2 cellular contexts compared by ENCODE assay signal in genomic region chr10:3776796-3777571, GRCh38.
TF ChIP-seq lines count a peak whose summit lies in the region.

No MANE protein-coding gene starts in this region.

TF ChIP-seq in SK-N-SH, 30 proteins besides CTCF, POLR2A, EP300 and RAD21:
- no peak for TF ChIP-seq USF2 (IDR thresholded peaks at IDR 0.05; ENCODE audit: borderline replicate concordance, low read depth, low read length)
- TF ChIP-seq GATA2 (CRISPR knock-in tag; IDR thresholded peaks at IDR 0.05), result no peak
- 0 out of 2 replicates have a peak, but pooled peaks have one; percentile 8 for TF ChIP-seq RXRA (IDR thresholded peaks at IDR 0.05; ENCODE audit: borderline replicate concordance, low read depth)
- TF ChIP-seq PBX3 (IDR thresholded peaks at IDR 0.05), result peak; percentile 37
- peak; percentile 40; the same call in 1 of the 2 replicates for TF ChIP-seq MAX (IDR thresholded peaks at IDR 0.05; ENCODE audit: low read depth)
- no peak for TF ChIP-seq RCOR1 (IDR thresholded peaks at IDR 0.05; ENCODE audit: low read length)
- no peak for TF ChIP-seq SIN3A (IDR thresholded peaks at IDR 0.05; ENCODE audit: borderline replicate concordance, low read depth, low read length)
- TF ChIP-seq MEF2A (IDR thresholded peaks at IDR 0.05; ENCODE audit: borderline replicate concordance, low read depth), result no peak
- peak; percentile 42 for TF ChIP-seq TCF12 (IDR thresholded peaks at IDR 0.05)
- TF ChIP-seq FOSL2 (IDR thresholded peaks at IDR 0.05; ENCODE audit: borderline replicate concordance, low read depth), result 0 out of 2 replicates have a peak, but pooled peaks have one; percentile 10

TF ChIP-seq in HepG2, 621 proteins besides CTCF, POLR2A, EP300 and RAD21 (continues in another document):
- TF ChIP-seq ZNF770 (CRISPR knock-in tag; IDR thresholded peaks at IDR 0.05) (no peak), RBFOX2 (IDR thresholded peaks at IDR 0.05; ENCODE audit: low read depth, low read length) (peak; percentile 71), ZNF782 (CRISPR knock-in tag; IDR thresholded peaks at IDR 0.05; ENCODE audit: borderline replicate concordance) (no peak), FOSL2 (CRISPR knock-in tag; IDR thresholded peaks at IDR 0.05) (0 out of 2 replicates have a peak, but pooled peaks have one; percentile 55), SMC3 (IDR thresholded peaks at IDR 0.05; ENCODE audit: low read length) (0 out of 2 replicates have a peak, but pooled peaks have one; percentile 3), RARA (CRISPR knock-in tag; IDR thresholded peaks at IDR 0.05) (peak; percentile 30; the same call in 1 of the 2 replicates), TFAP4 (IDR thresholded peaks at IDR 0.05; ENCODE audit: borderline replicate concordance, low read depth) (peak; percentile 72; the same call in 1 of the 2 replicates), SOX13 (IDR thresholded peaks at IDR 0.05) (no peak), SOX13 (CRISPR knock-in tag; conservative IDR thresholded peaks at IDR 0.05 in 1 of 2, IDR thresholded peaks at IDR 0.05 in 1 of 2) (0 out of 4 replicates have a peak, but pooled peaks of 1 of the 2 experiments have one; percentile 17), REPIN1 (CRISPR knock-in tag; IDR thresholded peaks at IDR 0.05; ENCODE audit: borderline replicate concordance, low read depth) (no peak), TAF15 (IDR thresholded peaks at IDR 0.05; ENCODE audit: low read depth, low read length, poor library complexity, severe bottlenecking) (no peak), ZNF34 (CRISPR knock-in tag; IDR thresholded peaks at IDR 0.05; ENCODE audit: borderline replicate concordance) (no peak), TRAFD1 (CRISPR knock-in tag; IDR thresholded peaks at IDR 0.05; ENCODE audit: borderline replicate concordance) (no peak), NCOR1 (IDR thresholded peaks at IDR 0.05; ENCODE audit: borderline replicate concordance, low read length) (no peak), ZNF530 (CRISPR knock-in tag; IDR thresholded peaks at IDR 0.05; ENCODE audit: low read depth) (no peak), ZZZ3 (CRISPR knock-in tag; IDR thresholded peaks at IDR 0.05; ENCODE audit: borderline replicate concordance) (no peak), HHEX (CRISPR knock-in tag; IDR thresholded peaks at IDR 0.05) (no peak), ZHX1 (CRISPR knock-in tag; IDR thresholded peaks at IDR 0.05; ENCODE audit: low read depth) (no peak), NKX3-1 (CRISPR knock-in tag; IDR thresholded peaks at IDR 0.05) (0 out of 2 replicates have a peak, but pooled peaks have one; percentile 40), SRSF4 (IDR thresholded peaks at IDR 0.05; ENCODE audit: low read depth, low read length, poor library complexity, severe bottlenecking) (peak; percentile 20), ARID5B (CRISPR knock-in tag; IDR thresholded peaks at IDR 0.05) (peak; percentile 29; the same call in 1 of the 2 replicates), PTBP1 (IDR thresholded peaks at IDR 0.05; ENCODE audit: low read depth, low read length, poor library complexity, severe bottlenecking) (no peak), GLMP (CRISPR knock-in tag; IDR thresholded peaks at IDR 0.05; ENCODE audit: borderline replicate concordance) (no peak), SAP130 (CRISPR knock-in tag; IDR thresholded peaks at IDR 0.05; ENCODE audit: low read depth) (peak; percentile 31; the same call in 1 of the 2 replicates), FOXK1 (CRISPR knock-in tag; IDR thresholded peaks at IDR 0.05; ENCODE audit: borderline replicate concordance, low read depth) (0 out of 2 replicates have a peak, but pooled peaks have one; percentile 15), MAFF (IDR thresholded peaks at IDR 0.05; ENCODE audit: low read depth, low read length) (peak; percentile 42; the same call in 1 of the 2 replicates), MAFK (conservative IDR thresholded peaks at IDR 0.05 in 1 of 2, IDR thresholded peaks at IDR 0.05 in 1 of 2; ENCODE audit: low read length in 2 of 2) (peak; percentile 53 to 69), SNAPC4 (CRISPR knock-in tag; IDR thresholded peaks at IDR 0.05) (no peak), YEATS4 (CRISPR knock-in tag; IDR thresholded peaks at IDR 0.05; ENCODE audit: borderline replicate concordance) (no peak), POLR2G (IDR thresholded peaks at IDR 0.05; ENCODE audit: low read depth, low read length) (peak; percentile 61), ZNF570 (CRISPR knock-in tag; IDR thresholded peaks at IDR 0.05; ENCODE audit: borderline replicate concordance) (no peak), TIGD3 (CRISPR knock-in tag; IDR thresholded peaks at IDR 0.05; ENCODE audit: borderline replicate concordance) (no peak), POLR2AphosphoS2 (IDR thresholded peaks at IDR 0.05; ENCODE audit: low read depth, low read length) (peak; percentile 98), RBM22 (optimal IDR thresholded peaks at IDR 0.05; ENCODE audit: low read length) (peak; percentile 84), JUNB (CRISPR knock-in tag; IDR thresholded peaks at IDR 0.05; ENCODE audit: borderline replicate concordance) (no peak), TBL1XR1 (IDR thresholded peaks at IDR 0.05; ENCODE audit: borderline replicate concordance, low read length, partially characterized antibody) (peak; percentile 51)
